ENCODE assay signal across 38 cellular contexts in the genomic region with DNA sequence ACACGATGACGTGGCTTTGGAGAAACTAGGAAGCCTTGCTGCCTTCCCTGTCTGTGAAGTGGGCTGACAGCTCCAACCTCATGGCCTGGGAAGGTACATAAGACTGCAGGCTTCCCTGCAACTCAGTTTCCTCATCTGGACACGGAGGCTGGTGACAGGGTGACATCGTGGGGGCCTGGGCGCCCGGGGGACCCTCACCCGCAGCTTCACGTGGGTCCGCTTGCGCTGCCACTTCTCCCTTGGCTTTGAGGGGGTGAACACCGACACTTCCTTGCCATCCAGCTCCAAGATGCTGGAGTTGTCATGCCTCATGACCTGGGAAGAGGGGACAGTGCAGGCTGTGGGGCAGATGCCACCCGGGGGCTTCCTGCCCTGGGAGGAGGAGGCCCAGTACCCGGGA.
"Had no signal": no experiment of that assay in that cellular context is flagged by ENCODE, and none has a peak within 500 bp of the region (broad histone marks: within the 10 kb centered on the region; RNA-seq: fewer than 3 reads in every experiment).

No MANE protein-coding gene starts in this region.

- H3K36me3 ChIP-seq: breast epithelium had no signal

- H3K27me3 Mint-ChIP-seq: activated B cell treated with CpG ODN at 0.5 μM for 24 hours; activated CD4-positive, alpha-beta memory T cell treated with anti-CD3 and anti-CD28 coated beads for 36 hours; activated CD4-positive, alpha-beta T cell treated with anti-CD3 and anti-CD28 coated beads, Interleukin-2, amount 10 ng/mL, durations not matched to agents 24 days and 14 days; activated CD8-positive, alpha-beta T cell treated with anti-CD3 and anti-CD28 coated beads for 36 hours; activated naive CD8-positive, alpha-beta T cell treated with anti-CD3 and anti-CD28 coated beads for 36 hours; activated T-helper 17 cell treated with anti-CD3 and anti-CD28 coated beads, Interleukin-2, amount 50 U/mL, for 72 hours; brain; central memory CD8-positive, alpha-beta T cell had no signal

- H3K9me3 ChIP-seq: ascending aorta, breast epithelium had no signal

- H3K27ac Mint-ChIP-seq: activated CD4-positive, alpha-beta memory T cell treated with anti-CD3 and anti-CD28 coated beads for 36 hours; activated CD4-positive, alpha-beta T cell treated with anti-CD3 and anti-CD28 coated beads, Interleukin-2, amount 10 ng/mL, durations not matched to agents 24 days and 14 days; activated naive CD4-positive, alpha-beta T cell treated with anti-CD3 and anti-CD28 coated beads for 36 hours; activated naive CD8-positive, alpha-beta T cell treated with anti-CD3 and anti-CD28 coated beads for 36 hours; activated T-cell treated with anti-CD3 and anti-CD28 coated beads, Interleukin-2, amount 50 U/mL, for 72 hours; activated T-helper 1 cell treated with anti-CD3 and anti-CD28 coated beads, Interleukin-12 subunit alpha, Interleukin-12 subunit beta, Interleukin-2, Interleukin-4 antibody, amounts not matched to agents 30 ng/mL and 10 ng/mL and 1 ng/mL, durations not matched to agents 14 hours and 24 hours and 36 hours; activated T-helper 17 cell treated with anti-CD3 and anti-CD28 coated beads, Interleukin-2, amount 50 U/mL, for 72 hours; brain; T-helper 1 cell treated with Interleukin-12 subunit alpha and Interleukin-12 subunit beta and Interleukin-4 antibody, amounts not matched to agents 30 μg/mL and 1 μg/mL, for 36 hours; T-helper 2 cell treated with Interferon-gamma antibody and Interleukin-4, amounts not matched to agents 5 μg/mL and 100 μg/mL, for 36 hours had no signal

- ATAC-seq: activated CD8-positive, alpha-beta T cell treated with anti-CD3 and anti-CD28 coated beads for 36 hours; activated naive CD4-positive, alpha-beta T cell treated with anti-CD3 and anti-CD28 coated beads, Interleukin-2, amount 50 U/mL, for 72 hours; activated T-cell treated with anti-CD3 and anti-CD28 coated beads, Interleukin-2, amount 50 U/mL, for 4 hours; activated T-cell treated with anti-CD3 and anti-CD28 coated beads, Interleukin-2, amount 50 U/mL, for 72 hours; activated T-helper 17 cell treated with anti-CD3 and anti-CD28 coated beads, Interleukin-2, amount 50 U/mL, for 72 hours had no signal

- H3K27ac ChIP-seq: ascending aorta, breast epithelium, VCaP had no signal

- H3K36me3 Mint-ChIP-seq: activated CD4-positive, alpha-beta memory T cell treated with anti-CD3 and anti-CD28 coated beads for 36 hours; brain had no signal

- H3K4me3 Mint-ChIP-seq: activated B cell treated with CpG ODN at 0.5 μM for 24 hours; activated CD4-positive, alpha-beta memory T cell treated with anti-CD3 and anti-CD28 coated beads for 36 hours; activated CD4-positive, alpha-beta T cell treated with anti-CD3 and anti-CD28 coated beads, Interleukin-2, amount 10 ng/mL, durations not matched to agents 24 days and 14 days; activated CD8-positive, alpha-beta T cell treated with anti-CD3 and anti-CD28 coated beads for 36 hours; activated naive CD4-positive, alpha-beta T cell treated with anti-CD3 and anti-CD28 coated beads for 36 hours; activated naive CD8-positive, alpha-beta T cell treated with anti-CD3 and anti-CD28 coated beads for 36 hours; activated T-cell treated with anti-CD3 and anti-CD28 coated beads, Interleukin-2, amount 50 U/mL, for 4 hours; activated T-cell treated with anti-CD3 and anti-CD28 coated beads, Interleukin-2, amount 50 U/mL, for 72 hours; activated T-helper 1 cell treated with anti-CD3 and anti-CD28 coated beads, Interleukin-12 subunit alpha, Interleukin-12 subunit beta, Interleukin-2, Interleukin-4 antibody, amounts not matched to agents 30 ng/mL and 10 ng/mL and 1 ng/mL, durations not matched to agents 14 hours and 24 hours and 36 hours; activated T-helper 17 cell treated with anti-CD3 and anti-CD28 coated beads, Interleukin-2, amount 50 U/mL, for 72 hours; brain; central memory CD8-positive, alpha-beta T cell; T-helper 1 cell treated with Interleukin-12 subunit alpha and Interleukin-12 subunit beta and Interleukin-4 antibody, amounts not matched to agents 30 μg/mL and 1 μg/mL, for 36 hours; T-helper 2 cell treated with Interferon-gamma antibody and Interleukin-4, amounts not matched to agents 5 μg/mL and 100 μg/mL, for 36 hours had no signal

- H3K9me3 Mint-ChIP-seq: activated B cell treated with CpG ODN at 0.5 μM for 24 hours; activated CD4-positive, alpha-beta memory T cell treated with anti-CD3 and anti-CD28 coated beads for 36 hours; activated CD4-positive, alpha-beta T cell treated with anti-CD3 and anti-CD28 coated beads, Interleukin-2, amount 10 ng/mL, durations not matched to agents 24 days and 14 days; activated CD8-positive, alpha-beta T cell treated with anti-CD3 and anti-CD28 coated beads for 36 hours; activated naive CD4-positive, alpha-beta T cell treated with anti-CD3 and anti-CD28 coated beads for 36 hours; activated naive CD4-positive, alpha-beta T cell treated with anti-CD3 and anti-CD28 coated beads, Interleukin-2, amount 50 U/mL, for 72 hours; activated naive CD8-positive, alpha-beta T cell treated with anti-CD3 and anti-CD28 coated beads for 36 hours; activated T-cell treated with anti-CD3 and anti-CD28 coated beads, Interleukin-2, amount 50 U/mL, for 4 hours; activated T-cell treated with anti-CD3 and anti-CD28 coated beads, Interleukin-2, amount 50 U/mL, for 72 hours; activated T-helper 1 cell treated with anti-CD3 and anti-CD28 coated beads, Interleukin-12 subunit alpha, Interleukin-12 subunit beta, Interleukin-2, Interleukin-4 antibody, amounts not matched to agents 30 ng/mL and 10 ng/mL and 1 ng/mL, durations not matched to agents 14 hours and 24 hours and 36 hours; activated T-helper 17 cell treated with anti-CD3 and anti-CD28 coated beads, Interleukin-2, amount 50 U/mL, for 72 hours; brain; central memory CD8-positive, alpha-beta T cell; T-helper 1 cell treated with Interleukin-12 subunit alpha and Interleukin-12 subunit beta and Interleukin-4 antibody, amounts not matched to agents 30 μg/mL and 1 μg/mL, for 36 hours; T-helper 2 cell treated with Interferon-gamma antibody and Interleukin-4, amounts not matched to agents 5 μg/mL and 100 μg/mL, for 36 hours had no signal

- FAIRE-seq: TTC549 had no signal

- DNase-seq: activated B cell treated with CpG ODN at 0.5 μM for 24 hours; activated CD4-positive, alpha-beta memory T cell treated with anti-CD3 and anti-CD28 coated beads for 36 hours; activated CD4-positive, alpha-beta T cell treated with anti-CD3 and anti-CD28 coated beads for 4 hours; activated CD4-positive, alpha-beta T cell treated with anti-CD3 and anti-CD28 coated beads, Interleukin-2, amount 10 ng/mL, durations not matched to agents 24 days and 14 days; activated CD4-positive, alpha-beta T cell treated with anti-CD3 and anti-CD28 coated beads, Interleukin-2, amount 50 U/mL, for 1 hour; activated CD4-positive, alpha-beta T cell treated with anti-CD3 and anti-CD28 coated beads, Interleukin-2, amount 50 U/mL, for 4 hours; activated CD4-positive, CD25-positive, alpha-beta regulatory T cell treated with anti-CD3 and anti-CD28 coated beads, Interleukin-2, amount 50 U/mL, for 72 hours; activated CD8-positive, alpha-beta memory T cell treated with anti-CD3 and anti-CD28 coated beads, Interleukin-2, amount 50 U/mL, for 4 hours; activated CD8-positive, alpha-beta T cell treated with anti-CD3 and anti-CD28 coated beads for 36 hours; activated effector memory CD4-positive, alpha-beta T cell treated with anti-CD3 and anti-CD28 coated beads, Interleukin-2, amount 50 U/mL, for 16 hours; activated gamma-delta T cell treated with Interleukin-2 at 50 U/mL for 16 hours; activated naive CD4-positive, alpha-beta T cell; activated naive CD4-positive, alpha-beta T cell treated with anti-CD3 and anti-CD28 coated beads for 36 hours; activated naive CD4-positive, alpha-beta T cell treated with anti-CD3 and anti-CD28 coated beads, Interleukin-2, amount 50 U/mL, for 16 hours; activated naive CD8-positive, alpha-beta T cell treated with anti-CD3 and anti-CD28 coated beads for 36 hours; activated T-cell treated with anti-CD3 and anti-CD28 coated beads for 4 hours; activated T-cell treated with anti-CD3 and anti-CD28 coated beads, Interleukin-2, amount 50 U/mL, for 1 hour; activated T-cell treated with anti-CD3 and anti-CD28 coated beads, Interleukin-2, amount 50 U/mL, for 4 hours; activated T-cell treated with anti-CD3 and anti-CD28 coated beads, Interleukin-2, amount 50 U/mL, for 72 hours; amygdala; anterior cingulate cortex; caudate nucleus; cerebellar nuclear complex; SW 1271; T-helper 1 cell; T-helper 2 cell; T-helper 9 cell had no signal

- H3K4me3 ChIP-seq: ascending aorta, breast epithelium had no signal

- H3K27me3 ChIP-seq: ascending aorta, breast epithelium had no signal
